Comparison of ENCODE assay signal across 14 cellular contexts in genomic region chr15:85456798-85457197, GRCh38.
DNase-seq lines count a peak whose midpoint lies in the region; ATAC-seq and TF ChIP-seq lines count a peak whose summit lies in the region.
"Had no signal": no experiment of that assay in that cellular context is flagged by ENCODE, and none has a peak within 500 bp of the region (broad histone marks: within the 10 kb centered on the region; RNA-seq: fewer than 3 reads in every experiment).

No MANE protein-coding gene starts in this region.

- peak overlapping the region; percentile 3; the same call in 1 of the 2 replicates for H3K4me3 ChIP-seq in GM12864 (ENCODE audit: low read depth, low read length)

- intact Hi-C loops in activated B cell treated with CpG ODN at 0.5 μM for 24 hours (cut with micrococcal nuclease): loop anchor here (1.0 to 2.0 kb wide), 5 partner anchors 13 to 138 kb away; no protein-coding TSS in a partner anchor

- no peaks in the 10 kb centered on the region for H3K27me3 Mint-ChIP-seq in activated B cell treated with CpG ODN at 0.5 μM for 24 hours
- H3K27me3 Mint-ChIP-seq in WTC11 (ENCODE audit: low read depth): no peaks in the 10 kb centered on the region

- H3K36me3 Mint-ChIP-seq in activated B cell treated with CpG ODN at 0.5 μM for 24 hours (ENCODE audit: low read depth): peaks cover 2% of the 10 kb centered on the region
- peaks cover 6% of the 10 kb centered on the region for H3K36me3 Mint-ChIP-seq in WTC11

- TF ChIP-seq CTCF in GM12864 (IDR thresholded peaks at IDR 0.05; ENCODE audit: low read depth, low read length, missing control alignments) (no peak), activated B cell treated with CpG ODN at 0.5 μM for 24 hours (IDR thresholded peaks at IDR 0.05) (no peak), WTC11 (IDR thresholded peaks at IDR 0.05) (no peak), omental fat pad (IDR thresholded peaks at IDR 0.05) (no peak)

- DNase-seq in GM12864 (ENCODE audit: low read depth): no peak
- no peak for DNase-seq in activated B cell treated with CpG ODN at 0.5 μM for 24 hours
- DNase-seq in NCI-H2171 (lab: John Stamatoyannopoulos, UW): no peak
- DNase-seq in NCI-H2081 (lab: John Stamatoyannopoulos, UW): no peak
- no peak for DNase-seq in WTC11 (ENCODE audit: low spot score)
- no peak for DNase-seq in omental fat pad (ENCODE audit: low spot score)
- DNase-seq: activated naive CD4-positive, alpha-beta T cell treated with Interleukin-2 at 50 U/mL for 16 hours; AML-193; kidney glomerular epithelial cell; NCI-H1417 treated with DMSO at 0.1 percent for 48 hours; stimulated activated CD4-positive, alpha-beta T cell treated with anti-CD3 and anti-CD28 coated beads, Interleukin-2, amount 100 ng/mL, for 24 hours; T1000 had no signal

- peak; percentile 39 for ATAC-seq in GM19351 (IDR thresholded peaks at IDR 0.05; ENCODE audit: unreplicated experiment)
- peak; percentile 39 for ATAC-seq in HG02981 (IDR thresholded peaks at IDR 0.05; ENCODE audit: unreplicated experiment)
- ATAC-seq in activated B cell treated with CpG ODN at 0.5 μM for 24 hours (ENCODE audit: low read depth): peak; percentile 69
- ATAC-seq in WTC11: no peak
- ATAC-seq in omental fat pad (ENCODE audit: low FRiP score): no peak

- H3K4me1 Mint-ChIP-seq in activated B cell treated with CpG ODN at 0.5 μM for 24 hours: peaks cover 90% of the 10 kb centered on the region
- peaks cover 32% of the 10 kb centered on the region for H3K4me1 Mint-ChIP-seq in WTC11

- POLR2A ChIA-PET in activated B cell treated with CpG ODN at 0.5 μM for 24 hours (lab: Charles Lee): interaction anchor here (0.5 to 2.5 kb wide), 9 partner anchors 13 to 702 kb away, joined by 3 to 12 read pairs (median 7); partner anchors contain the start of gene AKAP13
- POLR2A ChIA-PET in WTC11 (lab: Charles Lee): no interaction called here

- H3K4me3 Mint-ChIP-seq in activated B cell treated with CpG ODN at 0.5 μM for 24 hours: no peak overlapping the region
- H3K4me3 Mint-ChIP-seq in WTC11: no peak overlapping the region

- CTCF ChIA-PET in activated B cell treated with CpG ODN at 0.5 μM for 24 hours (lab: Charles Lee) (interaction anchor here (1.3 kb wide), 1 partner anchor 43 kb away, joined by 4 read pairs; no protein-coding TSS in a partner anchor), WTC11 (lab: Charles Lee) (no interaction called here)

- H3K9me3 Mint-ChIP-seq in activated B cell treated with CpG ODN at 0.5 μM for 24 hours (no peaks in the 10 kb centered on the region), WTC11 (peaks cover 12% of the 10 kb centered on the region)

- peak overlapping the region; percentile 88 for H3K27ac Mint-ChIP-seq in activated B cell treated with CpG ODN at 0.5 μM for 24 hours
- no peak overlapping the region for H3K27ac Mint-ChIP-seq in WTC11

TF ChIP-seq in WTC11, 78 proteins besides CTCF, POLR2A, EP300 and RAD21:
- TF ChIP-seq CREM (CRISPR knock-in tag; IDR thresholded peaks at IDR 0.05) (no peak), SMAD4 (CRISPR knock-in tag; IDR thresholded peaks at IDR 0.05) (no peak), ZNF512 (CRISPR knock-in tag; IDR thresholded peaks at IDR 0.05; ENCODE audit: borderline replicate concordance) (no peak), ZMAT4 (CRISPR knock-in tag; IDR thresholded peaks at IDR 0.05) (no peak)

Comparison
In these comparisons a context has a peak if more than half of its experiments do, and no peak if none do; other contexts are left out.
1. ATAC-seq: peak in GM19351 (single experiment), HG02981 (single experiment) and activated B cell treated with CpG ODN at 0.5 μM for 24 hours (single experiment); none in WTC11 (single experiment) and omental fat pad (single experiment).